23 cellular contexts compared by ENCODE assay signal in genomic region chr16:2749936-2750335, GRCh38. TPM values are rescaled to one million over a fixed set of nuclear protein-coding genes. Genes with fewer than 3 reads are reported as not detected.
DNase-seq lines count a peak whose midpoint lies in the region; ATAC-seq and TF ChIP-seq lines count a peak whose summit lies in the region.
"Had no signal": no experiment of that assay in that cellular context is flagged by ENCODE, and none has a peak within 500 bp of the region (broad histone marks: within the 10 kb centered on the region; RNA-seq: fewer than 3 reads in every experiment).

No MANE protein-coding gene starts in this region.

- H3K27ac Mint-ChIP-seq in activated T-cell treated with anti-CD3 and anti-CD28 coated beads, Interleukin-2, amount 50 U/mL, for 72 hours = peak overlapping the region; percentile 16
- peak overlapping the region; percentile 75 for H3K27ac Mint-ChIP-seq in T-helper 17 cell
- H3K27ac Mint-ChIP-seq in stimulated activated effector memory CD8-positive, alpha-beta T cell treated with anti-CD3 and anti-CD28 coated beads, Interleukin-12 subunit alpha, Interleukin-12 subunit beta, amount 100 ng/mL, for 72 hours = peak overlapping the region; percentile 98

- 92 to 99% (median 95%) methylated on average over 6 of the region's 6 CpGs for WGBS in stomach, 5 donors

- H3K9me3 ChIP-seq in T-helper 17 cell (ENCODE audit: control insufficient read depth, low read length, poor library complexity, severe bottlenecking) (no peaks in the 10 kb centered on the region), lower lobe of right lung (no peaks in the 10 kb centered on the region), stomach (no peaks in the 10 kb centered on the region)
- H3K9me3 ChIP-seq: ovary, right lobe of liver had no signal

- TF ChIP-seq CTCF in lower lobe of right lung (IDR thresholded peaks at IDR 0.05) (no peak), stomach (IDR thresholded peaks at IDR 0.05) (no peak)

- H3K4me1 ChIP-seq in lower lobe of right lung = peaks cover 16% of the 10 kb centered on the region
- H3K4me1 ChIP-seq in stomach = peaks cover 19 to 29% (median 23%) of the 10 kb centered on the region in 4 donors

- H3K4me3 ChIP-seq in lower lobe of right lung (no peak overlapping the region), stomach (no peak overlapping the region)
- H3K4me3 ChIP-seq: lung, ovary, right lobe of liver had no signal

- H3K4me1 Mint-ChIP-seq in activated T-cell treated with anti-CD3 and anti-CD28 coated beads, Interleukin-2, amount 50 U/mL, for 72 hours (ENCODE audit: low read depth) = peaks cover 39% of the 10 kb centered on the region
- peaks cover 20% of the 10 kb centered on the region for H3K4me1 Mint-ChIP-seq in T-helper 17 cell
- H3K4me1 Mint-ChIP-seq in stimulated activated effector memory CD8-positive, alpha-beta T cell treated with anti-CD3 and anti-CD28 coated beads, Interleukin-12 subunit alpha, Interleukin-12 subunit beta, amount 100 ng/mL, for 72 hours = peaks cover 33% of the 10 kb centered on the region

- H3K27me3 ChIP-seq in lower lobe of right lung (ENCODE audit: low read depth) (no peaks in the 10 kb centered on the region), stomach (no peaks in the 10 kb centered on the region)
- H3K27me3 ChIP-seq: ovary, right lobe of liver had no signal

- no peak for DNase-seq in activated T-cell treated with anti-CD3 and anti-CD28 coated beads, Interleukin-2, amount 50 U/mL, for 72 hours
- DNase-seq in activated T-cell treated with anti-CD3 and anti-CD28 coated beads, Interleukin-2, amount 50 U/mL, for 48 hours = no peak
- DNase-seq in T-helper 17 cell (no peak), lower lobe of right lung (peak; percentile 15), T-helper 9 cell (no peak), stomach (no peak)
- DNase-seq in stimulated activated effector memory CD8-positive, alpha-beta T cell treated with anti-CD3 and anti-CD28 coated beads, Interleukin-12 subunit alpha, Interleukin-12 subunit beta, amount 100 ng/mL, for 72 hours (ENCODE audit: low spot score in 2 of 2) = no peak
- DNase-seq: activated CD4-positive, alpha-beta T cell treated with anti-CD3 and anti-CD28 coated beads, Interleukin-2, amount 50 U/mL, for 1 hour; activated T-cell treated with anti-CD3 and anti-CD28 coated beads, Interleukin-2, amount 50 U/mL, for 1 hour; effector memory CD8-positive, alpha-beta T cell; EL; islet precursor cell; Kasumi-1; NCI-H1930; ovary; SHP77 treated with DMSO at 0.1 percent for 48 hours; SW 1271 had no signal

- H3K27ac ChIP-seq in lower lobe of right lung = no peak overlapping the region
- no peak overlapping the region for H3K27ac ChIP-seq in stomach
- H3K27ac ChIP-seq: ovary, right lobe of liver had no signal

- ATAC-seq in activated T-cell treated with anti-CD3 and anti-CD28 coated beads, Interleukin-2, amount 50 U/mL, for 72 hours (replicated peaks in 1 of 2) = no peak
- ATAC-seq in T-helper 17 cell = no peak
- ATAC-seq in lower lobe of right lung = no peak
- ATAC-seq in stimulated activated effector memory CD8-positive, alpha-beta T cell treated with anti-CD3 and anti-CD28 coated beads, Interleukin-12 subunit alpha, Interleukin-12 subunit beta, amount 100 ng/mL, for 72 hours = no peak
- ATAC-seq in activated CD4-positive, CD25-positive, alpha-beta regulatory T cell treated with anti-CD3 and anti-CD28 coated beads, Interleukin-2, amount 50 U/mL, for 24 hours = no peak
- ATAC-seq: activated naive CD4-positive, alpha-beta T cell treated with anti-CD3 and anti-CD28 coated beads, Interleukin-2, amount 50 U/mL, for 72 hours; effector memory CD8-positive, alpha-beta T cell; right lobe of liver had no signal

- peak overlapping the region; percentile 68 to 79 for H3K4me3 Mint-ChIP-seq in activated T-cell treated with anti-CD3 and anti-CD28 coated beads, Interleukin-2, amount 50 U/mL, for 72 hours
- no peak overlapping the region for H3K4me3 Mint-ChIP-seq in T-helper 17 cell
- H3K4me3 Mint-ChIP-seq in stimulated activated effector memory CD8-positive, alpha-beta T cell treated with anti-CD3 and anti-CD28 coated beads, Interleukin-12 subunit alpha, Interleukin-12 subunit beta, amount 100 ng/mL, for 72 hours = peak overlapping the region; percentile 94

- no peaks in the 10 kb centered on the region for H3K27me3 Mint-ChIP-seq in activated T-cell treated with anti-CD3 and anti-CD28 coated beads, Interleukin-2, amount 50 U/mL, for 72 hours (ENCODE audit: low read depth)
- H3K27me3 Mint-ChIP-seq in T-helper 17 cell = no peaks in the 10 kb centered on the region
- H3K27me3 Mint-ChIP-seq: effector memory CD8-positive, alpha-beta T cell had no signal

- no peak for TF ChIP-seq POLR2A in stomach (IDR thresholded peaks at IDR 0.05)

- peaks cover 12 to 18% of the 10 kb centered on the region in 2 donors for H3K36me3 Mint-ChIP-seq in activated T-cell treated with anti-CD3 and anti-CD28 coated beads, Interleukin-2, amount 50 U/mL, for 72 hours (ENCODE audit: insufficient read depth in 2 of 2)
- H3K36me3 Mint-ChIP-seq in T-helper 17 cell (ENCODE audit: low read depth) = peaks cover 3% of the 10 kb centered on the region
- peaks cover 41% of the 10 kb centered on the region for H3K36me3 Mint-ChIP-seq in stimulated activated effector memory CD8-positive, alpha-beta T cell treated with anti-CD3 and anti-CD28 coated beads, Interleukin-12 subunit alpha, Interleukin-12 subunit beta, amount 100 ng/mL, for 72 hours

- H3K36me3 ChIP-seq in lower lobe of right lung = no peaks in the 10 kb centered on the region
- no peaks in the 10 kb centered on the region for H3K36me3 ChIP-seq in stomach
- H3K36me3 ChIP-seq: ovary, right lobe of liver had no signal

- TF ChIP-seq EP300 in stomach (IDR thresholded peaks at IDR 0.05) = no peak

- intact Hi-C loops in lower lobe of right lung (cut with DNase I) (no loop called here), stomach (cut with DNase I; ENCODE audit: low total_unique reads) (no loop called here)

- no peaks in the 10 kb centered on the region for H3K9me3 Mint-ChIP-seq in activated T-cell treated with anti-CD3 and anti-CD28 coated beads, Interleukin-2, amount 50 U/mL, for 72 hours
- H3K9me3 Mint-ChIP-seq in stimulated activated effector memory CD8-positive, alpha-beta T cell treated with anti-CD3 and anti-CD28 coated beads, Interleukin-12 subunit alpha, Interleukin-12 subunit beta, amount 100 ng/mL, for 72 hours = no peaks in the 10 kb centered on the region
- H3K9me3 Mint-ChIP-seq: activated naive CD4-positive, alpha-beta T cell treated with anti-CD3 and anti-CD28 coated beads, Interleukin-2, amount 50 U/mL, for 72 hours had no signal

RNA-seq across cellular contexts. Expression of gene SRRM2, which starts 2.5 kb away (rescaled TPM):
- total RNA-seq in activated T-cell treated with anti-CD3 and anti-CD28 coated beads, Interleukin-2, amount 50 U/mL, for 72 hours = 100 to 1,000 TPM; 696 to 731 TPM
- total RNA-seq in T-helper 17 cell (1,000 to 10,000 TPM; 1,185 to 1,285 TPM), lower lobe of right lung (659 TPM), stomach (1,000 to 10,000 TPM in 2 of 5 donors, 100 to 1,000 TPM in 3; 142 to 2,165 (median 929) TPM)
- 100 to 1,000 TPM; 151 to 384 (median 321) TPM for polyA plus RNA-seq in stomach

RNA-seq across cellular contexts. Expression of gene ELOB, which starts 27.1 kb away (rescaled TPM):
- total RNA-seq in activated T-cell treated with anti-CD3 and anti-CD28 coated beads, Interleukin-2, amount 50 U/mL, for 72 hours = 100 to 1,000 TPM; 158 to 208 TPM
- total RNA-seq in T-helper 17 cell (100 to 1,000 TPM; 121 to 131 TPM), lower lobe of right lung (196 TPM), stomach (100 to 1,000 TPM in 4 of 5 donors, 10 to 100 TPM in 1; 68.1 to 279 (median 174) TPM)
- polyA plus RNA-seq in stomach = 100 to 1,000 TPM; 386 to 713 (median 456) TPM

RNA-seq across cellular contexts. Expression of gene PRSS27, which starts 29.9 kb away (rescaled TPM):
- 1 to 10 TPM; 7.6 to 8.8 TPM for total RNA-seq in activated T-cell treated with anti-CD3 and anti-CD28 coated beads, Interleukin-2, amount 50 U/mL, for 72 hours
- 1 to 10 TPM in 1 of 2 donors, under 1 TPM in 1; 0.83 to 1.4 TPM for total RNA-seq in T-helper 17 cell
- total RNA-seq in lower lobe of right lung = 1.3 TPM
- total RNA-seq in stomach = under 1 TPM in 1 of 5 donors, not detected in 4; 0.55 TPM
- polyA plus RNA-seq in stomach = 10 to 100 TPM in 1 of 3 donors, under 1 TPM in 2; 0.50 to 74.4 (median 0.76) TPM

RNA-seq across cellular contexts. Expression of gene PRSS33, which starts 37.4 kb away (rescaled TPM):
- under 1 TPM in 1 of 2 donors, not detected in 1; 0.46 TPM for total RNA-seq in activated T-cell treated with anti-CD3 and anti-CD28 coated beads, Interleukin-2, amount 50 U/mL, for 72 hours
- not detected for total RNA-seq in T-helper 17 cell
- total RNA-seq in lower lobe of right lung = not detected
- total RNA-seq in stomach = not detected
- polyA plus RNA-seq in stomach = not detected
- total RNA-seq: activated naive CD4-positive, alpha-beta T cell treated with anti-CD3 and anti-CD28 coated beads, Interleukin-2, amount 50 U/mL, for 72 hours; OCI-LY7; right lobe of liver had no signal
- polyA plus RNA-seq: AG04450, ovary had no signal

RNA-seq across cellular contexts. Expression of gene PRSS41, which starts 48.3 kb away (rescaled TPM):
- under 1 TPM in 1 of 2 donors, not detected in 1; 0.29 TPM for total RNA-seq in activated T-cell treated with anti-CD3 and anti-CD28 coated beads, Interleukin-2, amount 50 U/mL, for 72 hours
- total RNA-seq in T-helper 17 cell (not detected), lower lobe of right lung (not detected), stomach (not detected)
- not detected for polyA plus RNA-seq in stomach
- total RNA-seq: activated naive CD4-positive, alpha-beta T cell treated with anti-CD3 and anti-CD28 coated beads, Interleukin-2, amount 50 U/mL, for 72 hours; lung; OCI-LY7; right lobe of liver had no signal
- polyA plus RNA-seq: AG04450, lung, ovary had no signal

Comparison
In these comparisons a context has a peak if more than half of its experiments do, and no peak if none do; other contexts are left out.
1. H3K27ac Mint-ChIP-seq: peak in every context shown above with its lines; median percentile 98 in stimulated activated effector memory CD8-positive, alpha-beta T cell treated with anti-CD3 and anti-CD28 coated beads, Interleukin-12 subunit alpha, Interleukin-12 subunit beta, amount 100 ng/mL, for 72 hours; 75 in T-helper 17 cell; 16 in activated T-cell treated with anti-CD3 and anti-CD28 coated beads, Interleukin-2, amount 50 U/mL, for 72 hours.